Comparison of ENCODE assay signal across 18 cellular contexts in the genomic region with DNA sequence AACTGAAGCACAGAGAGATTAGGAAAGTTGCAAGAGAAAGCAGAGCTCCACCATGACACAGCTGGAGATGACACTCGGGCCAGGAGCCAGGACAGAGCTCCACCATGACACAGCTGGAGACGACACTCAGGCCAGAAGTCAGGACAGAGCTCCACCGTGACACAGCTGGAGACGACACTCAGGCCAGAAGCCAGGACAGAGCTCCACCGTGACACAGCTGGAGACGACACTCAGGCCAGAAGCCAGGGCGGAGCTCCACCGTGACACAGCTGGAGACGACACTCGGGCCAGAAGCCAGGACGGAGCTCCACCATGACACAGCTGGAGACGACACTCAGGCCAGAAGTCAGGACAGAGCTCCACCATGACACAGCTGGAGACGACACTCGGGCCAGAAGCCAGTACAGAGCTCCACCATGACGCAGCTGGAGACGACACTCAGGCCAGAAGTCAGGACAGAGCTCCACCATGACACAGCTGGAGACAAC. TPM values are rescaled to one million over a fixed set of nuclear protein-coding genes. Genes with fewer than 3 reads are reported as not detected.
"Had no signal": no experiment of that assay in that cellular context is flagged by ENCODE, and none has a peak within 500 bp of the region (broad histone marks: within the 10 kb centered on the region; RNA-seq: fewer than 3 reads in every experiment).

No MANE protein-coding gene starts in this region.

RNA-seq across cellular contexts. Expression of gene OR2B11, which starts 13.1 kb away (rescaled TPM):
- total RNA-seq: activated B cell treated with CpG ODN at 0.5 μM for 24 hours; activated CD4-positive, alpha-beta memory T cell treated with anti-CD3 and anti-CD28 coated beads for 36 hours; activated CD4-positive, alpha-beta T cell treated with anti-CD3 and anti-CD28 coated beads, Interleukin-2, amount 10 ng/mL, durations not matched to agents 24 days and 14 days; activated CD8-positive, alpha-beta memory T cell treated with anti-CD3 and anti-CD28 coated beads for 36 hours; activated CD8-positive, alpha-beta T cell treated with anti-CD3 and anti-CD28 coated beads for 36 hours; activated naive CD4-positive, alpha-beta T cell treated with anti-CD3 and anti-CD28 coated beads for 36 hours; activated naive CD4-positive, alpha-beta T cell treated with anti-CD3 and anti-CD28 coated beads, Interleukin-2, amount 50 U/mL, for 72 hours; activated naive CD8-positive, alpha-beta T cell treated with anti-CD3 and anti-CD28 coated beads for 36 hours; activated T-cell treated with anti-CD3 and anti-CD28 coated beads, Interleukin-2, amount 50 U/mL, for 4 hours; activated T-helper 1 cell treated with anti-CD3 and anti-CD28 coated beads, Interleukin-12 subunit alpha, Interleukin-12 subunit beta, Interleukin-2, Interleukin-4 antibody, amounts not matched to agents 30 ng/mL and 10 ng/mL and 1 ng/mL, durations not matched to agents 14 hours and 24 hours and 36 hours; activated T-helper 17 cell treated with anti-CD3 and anti-CD28 coated beads, Interleukin-2, amount 50 U/mL, for 72 hours; adrenal gland; aorta; astrocyte; body of pancreas; breast epithelium; cardiac septum; cerebellum had no signal
- polyA plus RNA-seq: aorta had no signal

RNA-seq across cellular contexts. Expression of gene NLRP3, which starts 55.0 kb away (rescaled TPM):
- total RNA-seq: activated T-helper 1 cell treated with anti-CD3 and anti-CD28 coated beads, Interleukin-12 subunit alpha, Interleukin-12 subunit beta, Interleukin-2, Interleukin-4 antibody, amounts not matched to agents 30 ng/mL and 10 ng/mL and 1 ng/mL, durations not matched to agents 14 hours and 24 hours and 36 hours had no signal
